16 cellular contexts compared by ENCODE assay signal in the genomic region with DNA sequence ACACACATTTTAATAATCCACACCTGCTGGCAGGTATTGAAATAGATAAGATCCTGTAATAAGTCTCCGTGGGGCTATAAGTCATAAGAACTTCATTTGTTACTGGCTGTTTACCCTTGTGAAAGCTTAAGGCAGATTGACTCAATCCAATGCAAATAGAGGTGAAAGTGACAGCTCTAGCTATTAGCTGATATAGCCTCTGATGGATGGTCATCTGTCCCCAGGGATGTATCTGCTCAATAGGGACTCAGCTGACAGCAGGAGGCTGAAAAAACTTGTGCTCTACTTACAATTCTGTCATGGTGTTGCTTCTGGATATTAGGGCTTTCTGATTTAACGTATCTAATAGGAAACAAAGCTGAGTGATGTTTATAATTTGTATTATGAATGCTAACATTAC.
"Had no signal": no experiment of that assay in that cellular context is flagged by ENCODE, and none has a peak within 500 bp of the region (broad histone marks: within the 10 kb centered on the region; RNA-seq: fewer than 3 reads in every experiment).

No MANE protein-coding gene starts in this region.

- H3K9me3 ChIP-seq: heart right ventricle, prostate gland, right lobe of liver, tibial artery, upper lobe of left lung, uterus had no signal

- H3K9ac ChIP-seq: parathyroid adenoma had no signal

- H3K4me3 Mint-ChIP-seq: naive thymus-derived CD4-positive, alpha-beta T cell; nephron progenitor cell; stimulated activated memory B cell treated with anti-CD40 and anti-IgM and Interleukin-4, amounts not matched to agents 10 μg/mL and 1 μg/mL and 100 μg/mL, for 72 hours; stimulated activated naive CD8-positive, alpha-beta T cell treated with anti-CD3 and anti-CD28 coated beads, Interleukin-15, Interleukin-2, amounts not matched to agents 100 ng/mL and 50 ng/mL, for 24 hours had no signal

- H3K9me3 Mint-ChIP-seq: naive thymus-derived CD4-positive, alpha-beta T cell; nephron progenitor cell; stimulated activated memory B cell treated with anti-CD40 and anti-IgM and Interleukin-4, amounts not matched to agents 10 μg/mL and 1 μg/mL and 100 μg/mL, for 72 hours; stimulated activated naive CD8-positive, alpha-beta T cell treated with anti-CD3 and anti-CD28 coated beads, Interleukin-15, Interleukin-2, amounts not matched to agents 100 ng/mL and 50 ng/mL, for 24 hours had no signal

- H3K27ac ChIP-seq: dorsolateral prefrontal cortex, heart right ventricle, parathyroid adenoma, prostate gland, right lobe of liver, tibial artery, upper lobe of left lung, uterus had no signal

- H3K27ac Mint-ChIP-seq: naive thymus-derived CD4-positive, alpha-beta T cell; nephron progenitor cell; stimulated activated memory B cell treated with anti-CD40 and anti-IgM and Interleukin-4, amounts not matched to agents 10 μg/mL and 1 μg/mL and 100 μg/mL, for 72 hours; stimulated activated naive CD8-positive, alpha-beta T cell treated with anti-CD3 and anti-CD28 coated beads, Interleukin-15, Interleukin-2, amounts not matched to agents 100 ng/mL and 50 ng/mL, for 24 hours had no signal

- H3K36me3 ChIP-seq: heart right ventricle, prostate gland, right lobe of liver, tibial artery, upper lobe of left lung, uterus had no signal

- H2AFZ ChIP-seq: parathyroid adenoma had no signal

- H3K4me3 ChIP-seq: dorsolateral prefrontal cortex, heart right ventricle, prostate gland, right lobe of liver, tibial artery, upper lobe of left lung, uterus had no signal

- DNase-seq: dorsolateral prefrontal cortex; effector CD8-positive, alpha-beta T cell; heart right ventricle; hypothalamus; kidney glomerular epithelial cell; naive thymus-derived CD4-positive, alpha-beta T cell; nephron progenitor cell; right lobe of liver; stimulated activated CD4-positive, alpha-beta T cell treated with anti-CD3 and anti-CD28 coated beads, Interleukin-4, amount 100 ng/mL, for 24 hours; tibial artery; upper lobe of left lung; uterus had no signal

- H3K4me1 ChIP-seq: parathyroid adenoma, prostate gland, right lobe of liver, tibial artery, upper lobe of left lung, uterus had no signal

- H3K36me3 Mint-ChIP-seq: naive thymus-derived CD4-positive, alpha-beta T cell; stimulated activated memory B cell treated with anti-CD40 and anti-IgM and Interleukin-4, amounts not matched to agents 10 μg/mL and 1 μg/mL and 100 μg/mL, for 72 hours had no signal

- H3K4me1 Mint-ChIP-seq: naive thymus-derived CD4-positive, alpha-beta T cell; stimulated activated memory B cell treated with anti-CD40 and anti-IgM and Interleukin-4, amounts not matched to agents 10 μg/mL and 1 μg/mL and 100 μg/mL, for 72 hours had no signal

- H3K79me2 ChIP-seq: parathyroid adenoma had no signal

- ATAC-seq: heart right ventricle; naive thymus-derived CD4-positive, alpha-beta T cell; right lobe of liver; stimulated activated memory B cell treated with anti-CD40 and anti-IgM and Interleukin-4, amounts not matched to agents 10 μg/mL and 1 μg/mL and 100 μg/mL, for 72 hours had no signal

- H3K27me3 ChIP-seq: dorsolateral prefrontal cortex, heart right ventricle, right lobe of liver, tibial artery, upper lobe of left lung, uterus had no signal

- H3K27me3 Mint-ChIP-seq: stimulated activated memory B cell treated with anti-CD40 and anti-IgM and Interleukin-4, amounts not matched to agents 10 μg/mL and 1 μg/mL and 100 μg/mL, for 72 hours; stimulated activated naive CD8-positive, alpha-beta T cell treated with anti-CD3 and anti-CD28 coated beads, Interleukin-15, Interleukin-2, amounts not matched to agents 100 ng/mL and 50 ng/mL, for 24 hours had no signal
